ENCODE assay signal across 2 cellular contexts in genomic region chr1:160911441-160911840, GRCh38.
TF ChIP-seq lines count a peak whose summit lies in the region.

No MANE protein-coding gene starts in this region.

TF ChIP-seq in GM23338, 12 proteins besides CTCF, POLR2A, EP300 and RAD21:
- TF ChIP-seq ZNF462 (CRISPR knock-in tag; IDR thresholded peaks at IDR 0.05) (no peak), ZNF114 (CRISPR knock-in tag; IDR thresholded peaks at IDR 0.05) (no peak), REST (IDR thresholded peaks at IDR 0.05; ENCODE audit: unreplicated experiment) (no peak), JUNB (IDR thresholded peaks at IDR 0.05; ENCODE audit: unreplicated experiment) (no peak), NANOG (IDR thresholded peaks at IDR 0.05; ENCODE audit: borderline replicate concordance) (no peak), POLR2AphosphoS5 (IDR thresholded peaks at IDR 0.05; ENCODE audit: low read depth) (no peak), CREB1 (CRISPR knock-in tag; IDR thresholded peaks at IDR 0.05; ENCODE audit: low read depth) (no peak), EZH2phosphoT487 (IDR thresholded peaks at IDR 0.05; ENCODE audit: unreplicated experiment) (no peak), EZH2 (IDR thresholded peaks at IDR 0.05; ENCODE audit: low read depth, unreplicated experiment) (no peak), STAT1 (IDR thresholded peaks at IDR 0.05; ENCODE audit: unreplicated experiment) (no peak), ZNF331 (CRISPR knock-in tag; IDR thresholded peaks at IDR 0.05; ENCODE audit: low read depth) (no peak)
- TF ChIP-seq, protein P1, sequence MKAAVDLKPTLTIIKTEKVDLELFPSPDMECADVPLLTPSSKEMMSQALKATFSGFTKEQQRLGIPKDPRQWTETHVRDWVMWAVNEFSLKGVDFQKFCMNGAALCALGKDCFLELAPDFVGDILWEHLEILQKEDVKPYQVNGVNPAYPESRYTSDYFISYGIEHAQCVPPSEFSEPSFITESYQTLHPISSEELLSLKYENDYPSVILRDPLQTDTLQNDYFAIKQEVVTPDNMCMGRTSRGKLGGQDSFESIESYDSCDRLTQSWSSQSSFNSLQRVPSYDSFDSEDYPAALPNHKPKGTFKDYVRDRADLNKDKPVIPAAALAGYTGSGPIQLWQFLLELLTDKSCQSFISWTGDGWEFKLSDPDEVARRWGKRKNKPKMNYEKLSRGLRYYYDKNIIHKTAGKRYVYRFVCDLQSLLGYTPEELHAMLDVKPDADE (IDR thresholded peaks at IDR 0.05), result no peak

TF ChIP-seq in SK-N-SH, 30 proteins besides CTCF, POLR2A, EP300 and RAD21:
- TF ChIP-seq USF1 (IDR thresholded peaks at IDR 0.05; ENCODE audit: borderline replicate concordance, low read depth), result no peak
- TF ChIP-seq RCOR1 (IDR thresholded peaks at IDR 0.05; ENCODE audit: low read length), result no peak
- TF ChIP-seq RXRA (IDR thresholded peaks at IDR 0.05; ENCODE audit: borderline replicate concordance, low read depth), result no peak
- no peak for TF ChIP-seq SMC3 (IDR thresholded peaks at IDR 0.05; ENCODE audit: low read depth, low read length)
- no peak for TF ChIP-seq FOXJ3 (CRISPR knock-in tag; IDR thresholded peaks at IDR 0.05)
- no peak for TF ChIP-seq NRF1 (IDR thresholded peaks at IDR 0.05; ENCODE audit: low read depth, low read length)
- TF ChIP-seq, protein P2, sequence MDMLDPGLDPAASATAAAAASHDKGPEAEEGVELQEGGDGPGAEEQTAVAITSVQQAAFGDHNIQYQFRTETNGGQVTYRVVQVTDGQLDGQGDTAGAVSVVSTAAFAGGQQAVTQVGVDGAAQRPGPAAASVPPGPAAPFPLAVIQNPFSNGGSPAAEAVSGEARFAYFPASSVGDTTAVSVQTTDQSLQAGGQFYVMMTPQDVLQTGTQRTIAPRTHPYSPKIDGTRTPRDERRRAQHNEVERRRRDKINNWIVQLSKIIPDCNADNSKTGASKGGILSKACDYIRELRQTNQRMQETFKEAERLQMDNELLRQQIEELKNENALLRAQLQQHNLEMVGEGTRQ (IDR thresholded peaks at IDR 0.05; ENCODE audit: borderline replicate concordance, low read depth, low read length), result no peak
- no peak for TF ChIP-seq TAF1 (IDR thresholded peaks at IDR 0.05; ENCODE audit: borderline replicate concordance, low read depth, low read length)
- TF ChIP-seq TEAD4 (IDR thresholded peaks at IDR 0.05; ENCODE audit: borderline replicate concordance, insufficient read depth), result no peak
- no peak for TF ChIP-seq GATA2 (CRISPR knock-in tag; IDR thresholded peaks at IDR 0.05)
- no peak for TF ChIP-seq YY1 (IDR thresholded peaks at IDR 0.05; ENCODE audit: low read depth)
- no peak for TF ChIP-seq IRF3 (IDR thresholded peaks at IDR 0.05; ENCODE audit: low read depth, low read length)
- no peak for TF ChIP-seq REST (IDR thresholded peaks at IDR 0.05; ENCODE audit: low read depth, low read length)
- no peak for TF ChIP-seq ELF1 (IDR thresholded peaks at IDR 0.05)
- TF ChIP-seq CHD2 (IDR thresholded peaks at IDR 0.05; ENCODE audit: low read length, partially characterized antibody), result no peak
